Comparison of ENCODE assay signal across 30 cellular contexts in the genomic region with DNA sequence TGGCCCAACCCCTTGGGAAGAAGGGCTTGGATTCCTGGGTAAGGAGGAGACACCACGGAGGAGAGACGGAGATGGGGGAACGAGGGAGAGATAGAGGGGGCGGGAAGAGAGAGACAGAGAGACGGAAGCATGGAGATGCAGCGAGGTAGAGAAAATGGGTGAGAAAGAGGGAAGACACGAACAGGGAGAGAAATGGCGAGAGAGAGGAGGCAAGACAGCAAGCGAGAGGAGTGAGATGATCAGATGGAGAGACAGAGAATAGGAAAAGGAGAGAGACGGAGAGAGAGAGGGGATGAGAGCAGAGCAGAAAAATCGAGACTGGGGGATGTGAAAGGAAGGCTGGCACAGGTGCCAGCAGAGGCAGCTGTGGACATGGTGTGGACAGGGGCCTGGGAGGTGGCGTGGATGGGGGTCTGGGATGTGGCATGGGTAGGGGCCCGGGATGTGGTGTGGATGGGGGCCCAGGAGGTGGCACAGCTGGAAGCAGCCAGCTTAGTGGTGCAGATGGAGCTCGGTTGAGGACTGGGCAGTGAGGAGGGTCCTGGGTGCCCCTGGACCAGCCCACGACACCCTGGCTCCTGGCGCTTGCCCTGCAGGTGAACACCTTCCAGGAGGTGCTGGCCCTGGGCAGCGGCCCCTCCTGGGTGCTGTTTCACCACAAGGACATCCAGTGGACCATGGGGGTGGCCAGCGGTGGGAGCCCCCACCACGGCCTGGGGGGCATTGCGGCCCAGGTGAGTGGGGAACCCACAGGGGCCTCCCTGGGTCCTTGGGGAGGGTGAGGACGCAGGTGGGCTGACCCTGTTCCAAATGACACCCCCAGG. TPM values are rescaled to one million over a fixed set of nuclear protein-coding genes. Genes with fewer than 3 reads are reported as not detected.
"Had no signal": no experiment of that assay in that cellular context is flagged by ENCODE, and none has a peak within 500 bp of the region (broad histone marks: within the 10 kb centered on the region; RNA-seq: fewer than 3 reads in every experiment).

No MANE protein-coding gene starts in this region.

- H3K4me1 ChIP-seq: breast epithelium, esophagus muscularis mucosa, foreskin keratinocyte, left ventricle myocardium inferior, parathyroid adenoma, psoas muscle, right atrium auricular region, uterus had no signal

- H2AFZ ChIP-seq: parathyroid adenoma had no signal

- H3K9me3 Mint-ChIP-seq: activated T-cell treated with anti-CD3 and anti-CD28 coated beads, Interleukin-2, amount 50 U/mL, for 72 hours; nephron; type B pancreatic cell had no signal

- H3K27me3 ChIP-seq: breast epithelium, esophagus muscularis mucosa, foreskin keratinocyte, right atrium auricular region, uterus had no signal

- H3K9me3 ChIP-seq: uterus had no signal

- H3K4me3 Mint-ChIP-seq: activated T-cell treated with anti-CD3 and anti-CD28 coated beads, Interleukin-2, amount 50 U/mL, for 72 hours; nephron; type B pancreatic cell had no signal

- H3K4me3 ChIP-seq: breast epithelium, esophagus muscularis mucosa, left ventricle myocardium inferior, mucosa of descending colon, psoas muscle, right atrium auricular region, smooth muscle cell, thoracic aorta, uterus had no signal

- DNase-seq: activated CD4-positive, alpha-beta T cell treated with anti-CD3 and anti-CD28 coated beads, Interleukin-2, amount 50 U/mL, for 4 hours; activated effector memory CD4-positive, alpha-beta T cell treated with Interleukin-2 at 50 U/mL for 16 hours; activated naive CD4-positive, alpha-beta T cell treated with Interleukin-2 at 50 U/mL for 16 hours; activated T-cell treated with anti-CD3 and anti-CD28 coated beads for 4 hours; activated T-cell treated with anti-CD3 and anti-CD28 coated beads, Interleukin-2, amount 50 U/mL, for 72 hours; central memory CD4-positive, alpha-beta T cell; dermis blood vessel endothelial cell; effector CD4-positive, alpha-beta T cell; foreskin keratinocyte; left ventricle myocardium inferior; mucosa of descending colon; nucleus accumbens; psoas muscle; stimulated activated CD4-positive, alpha-beta T cell treated with anti-CD3 and anti-CD28 coated beads, Interleukin-1b, Interleukin-23, amount 100 ng/mL, for 48 hours; stimulated activated CD4-positive, alpha-beta T cell treated with anti-CD3 and anti-CD28 coated beads, Interleukin-4, amount 100 ng/mL, for 4 hours; stimulated activated CD8-positive, alpha-beta memory T cell treated with anti-CD3 and anti-CD28 coated beads, Interleukin-4, amount 100 ng/mL, for 48 hours; stimulated activated naive CD4-positive, alpha-beta T cell; T-helper 2 cell; uterus had no signal

- FAIRE-seq: islet of Langerhans had no signal

- H3K79me2 ChIP-seq: parathyroid adenoma had no signal

- H3K27ac Mint-ChIP-seq: activated T-cell treated with anti-CD3 and anti-CD28 coated beads, Interleukin-2, amount 50 U/mL, for 72 hours; nephron; type B pancreatic cell had no signal

- ATAC-seq: activated T-cell treated with anti-CD3 and anti-CD28 coated beads, Interleukin-2, amount 50 U/mL, for 72 hours; foreskin keratinocyte; mucosa of descending colon; psoas muscle had no signal

- H3K27ac ChIP-seq: breast epithelium, esophagus muscularis mucosa, foreskin keratinocyte, left ventricle myocardium inferior, parathyroid adenoma, psoas muscle, right atrium auricular region, thoracic aorta, uterus had no signal

- H3K36me3 Mint-ChIP-seq: type B pancreatic cell had no signal

- H3K4me2 ChIP-seq: smooth muscle cell had no signal

- H3K4me1 Mint-ChIP-seq: nephron had no signal

- H3K36me3 ChIP-seq: breast epithelium, esophagus muscularis mucosa, left ventricle myocardium inferior, right atrium auricular region, thoracic aorta, uterus had no signal

- H3K9ac ChIP-seq: parathyroid adenoma had no signal

RNA-seq across cellular contexts. Expression of gene HPN, which starts 33.9 kb away (rescaled TPM):
- total RNA-seq: foreskin keratinocyte, myocyte had no signal
- polyA plus RNA-seq: foreskin keratinocyte had no signal

RNA-seq across cellular contexts. Expression of gene FXYD3, which starts 40.2 kb away (rescaled TPM):
- total RNA-seq: activated T-cell treated with anti-CD3 and anti-CD28 coated beads, Interleukin-2, amount 50 U/mL, for 72 hours; lung microvascular endothelial cell; psoas muscle had no signal

RNA-seq across cellular contexts. Expression of gene LGI4, which starts 59.4 kb away (rescaled TPM):
- total RNA-seq: foreskin keratinocyte, lung microvascular endothelial cell had no signal
